ENCODE assay signal across 15 cellular contexts in the genomic region with DNA sequence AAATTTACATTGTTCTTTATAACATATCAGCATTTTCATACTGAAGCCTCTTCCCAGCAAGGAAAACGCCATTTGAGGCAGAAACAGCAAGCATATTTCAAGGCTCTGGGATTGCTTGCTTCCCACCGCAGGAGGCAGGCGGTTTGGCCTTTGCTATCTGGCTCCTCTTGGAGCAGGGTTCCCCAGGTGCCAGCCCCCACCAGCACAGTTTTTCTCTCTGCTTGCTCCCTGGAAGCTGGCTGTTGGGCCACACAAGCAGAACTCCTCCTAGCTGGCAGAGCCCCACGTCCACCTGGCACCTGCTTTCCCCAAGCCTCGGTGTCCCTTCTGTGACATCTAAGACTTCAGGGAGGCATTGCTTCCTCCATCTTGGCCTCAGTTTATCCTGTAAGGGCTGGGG. TPM values are rescaled to one million over a fixed set of nuclear protein-coding genes. Genes with fewer than 3 reads are reported as not detected.
A peak's percentile ranks its signal among the peaks of the same experiment; 100 is the strongest.
DNase-seq lines count a peak whose midpoint lies in the region; ATAC-seq lines count a peak whose summit lies in the region.
"Had no signal": no experiment of that assay in that cellular context is flagged by ENCODE, and none has a peak within 500 bp of the region (broad histone marks: within the 10 kb centered on the region; RNA-seq: fewer than 3 reads in every experiment).

No MANE protein-coding gene starts in this region.

- no peak overlapping the region for H3K4me3 Mint-ChIP-seq in activated naive CD8-positive, alpha-beta T cell
- H3K4me3 Mint-ChIP-seq in activated naive CD8-positive, alpha-beta T cell treated with anti-CD3 and anti-CD28 coated beads, Interleukin-2, amount 50 U/mL, for 24 hours, result no peak overlapping the region
- no peak overlapping the region for H3K4me3 Mint-ChIP-seq in activated T-helper 17 cell treated with anti-CD3 and anti-CD28 coated beads, Interleukin-2, amount 50 U/mL, for 72 hours
- H3K4me3 Mint-ChIP-seq in stimulated activated effector memory CD8-positive, alpha-beta T cell treated with anti-CD3 and anti-CD28 coated beads, Interleukin-12 subunit alpha, Interleukin-12 subunit beta, amount 100 ng/mL, for 72 hours, result peak overlapping the region; percentile 34

- H3K4me1 Mint-ChIP-seq in activated naive CD8-positive, alpha-beta T cell (ENCODE audit: low read depth), result peaks cover 81% of the 10 kb centered on the region
- peaks cover 85% of the 10 kb centered on the region for H3K4me1 Mint-ChIP-seq in activated naive CD8-positive, alpha-beta T cell treated with anti-CD3 and anti-CD28 coated beads, Interleukin-2, amount 50 U/mL, for 24 hours
- peaks cover 37% of the 10 kb centered on the region for H3K4me1 Mint-ChIP-seq in activated T-helper 17 cell treated with anti-CD3 and anti-CD28 coated beads, Interleukin-2, amount 50 U/mL, for 72 hours
- peaks cover 75% of the 10 kb centered on the region for H3K4me1 Mint-ChIP-seq in stimulated activated effector memory CD8-positive, alpha-beta T cell treated with anti-CD3 and anti-CD28 coated beads, Interleukin-12 subunit alpha, Interleukin-12 subunit beta, amount 100 ng/mL, for 72 hours

- H3K9me3 Mint-ChIP-seq in activated naive CD8-positive, alpha-beta T cell (ENCODE audit: low read depth), result no peaks in the 10 kb centered on the region
- no peaks in the 10 kb centered on the region for H3K9me3 Mint-ChIP-seq in activated naive CD8-positive, alpha-beta T cell treated with anti-CD3 and anti-CD28 coated beads, Interleukin-2, amount 50 U/mL, for 24 hours
- H3K9me3 Mint-ChIP-seq in activated T-helper 17 cell treated with anti-CD3 and anti-CD28 coated beads, Interleukin-2, amount 50 U/mL, for 72 hours, result no peaks in the 10 kb centered on the region
- H3K9me3 Mint-ChIP-seq in stimulated activated effector memory CD8-positive, alpha-beta T cell treated with anti-CD3 and anti-CD28 coated beads, Interleukin-12 subunit alpha, Interleukin-12 subunit beta, amount 100 ng/mL, for 72 hours, result no peaks in the 10 kb centered on the region

- H3K27ac Mint-ChIP-seq in activated naive CD8-positive, alpha-beta T cell, result peak overlapping the region; percentile 22
- H3K27ac Mint-ChIP-seq in activated naive CD8-positive, alpha-beta T cell treated with anti-CD3 and anti-CD28 coated beads, Interleukin-2, amount 50 U/mL, for 24 hours, result no peak overlapping the region
- H3K27ac Mint-ChIP-seq in activated T-helper 17 cell treated with anti-CD3 and anti-CD28 coated beads, Interleukin-2, amount 50 U/mL, for 72 hours, result peak overlapping the region; percentile 67
- peak overlapping the region; percentile 70 for H3K27ac Mint-ChIP-seq in stimulated activated effector memory CD8-positive, alpha-beta T cell treated with anti-CD3 and anti-CD28 coated beads, Interleukin-12 subunit alpha, Interleukin-12 subunit beta, amount 100 ng/mL, for 72 hours

- no peak for DNase-seq in activated naive CD8-positive, alpha-beta T cell treated with anti-CD3 and anti-CD28 coated beads, Interleukin-2, amount 50 U/mL, for 24 hours
- no peak for DNase-seq in left lobe of liver (ENCODE audit: low spot score)
- no peak for DNase-seq in stimulated activated effector memory CD8-positive, alpha-beta T cell treated with anti-CD3 and anti-CD28 coated beads, Interleukin-12 subunit alpha, Interleukin-12 subunit beta, amount 100 ng/mL, for 72 hours (ENCODE audit: low spot score in 2 of 2)
- no peak for DNase-seq in activated naive CD4-positive, alpha-beta T cell (lab: John Stamatoyannopoulos, UW)
- DNase-seq in SW 1271 (lab: John Stamatoyannopoulos, UW), result no peak
- DNase-seq: Kasumi-1, NCI-H1417 treated with DMSO at 0.1 percent for 48 hours, NCI-H2029, NCI-H2171 treated with DMSO at 0.1 percent for 48 hours, NCI-H774, Peyer's patch, SHP77 had no signal

- H3K27me3 Mint-ChIP-seq in activated naive CD8-positive, alpha-beta T cell, result no peaks in the 10 kb centered on the region
- no peaks in the 10 kb centered on the region for H3K27me3 Mint-ChIP-seq in activated naive CD8-positive, alpha-beta T cell treated with anti-CD3 and anti-CD28 coated beads, Interleukin-2, amount 50 U/mL, for 24 hours
- H3K27me3 Mint-ChIP-seq in activated T-helper 17 cell treated with anti-CD3 and anti-CD28 coated beads, Interleukin-2, amount 50 U/mL, for 72 hours, result no peaks in the 10 kb centered on the region

- peaks cover 3% of the 10 kb centered on the region for H3K36me3 Mint-ChIP-seq in activated naive CD8-positive, alpha-beta T cell
- H3K36me3 Mint-ChIP-seq in activated naive CD8-positive, alpha-beta T cell treated with anti-CD3 and anti-CD28 coated beads, Interleukin-2, amount 50 U/mL, for 24 hours (ENCODE audit: low read depth), result peaks cover 9% of the 10 kb centered on the region
- H3K36me3 Mint-ChIP-seq in activated T-helper 17 cell treated with anti-CD3 and anti-CD28 coated beads, Interleukin-2, amount 50 U/mL, for 72 hours (ENCODE audit: low read depth), result peaks cover 12% of the 10 kb centered on the region
- peaks cover 32% of the 10 kb centered on the region for H3K36me3 Mint-ChIP-seq in stimulated activated effector memory CD8-positive, alpha-beta T cell treated with anti-CD3 and anti-CD28 coated beads, Interleukin-12 subunit alpha, Interleukin-12 subunit beta, amount 100 ng/mL, for 72 hours

- ATAC-seq in activated naive CD8-positive, alpha-beta T cell treated with anti-CD3 and anti-CD28 coated beads, Interleukin-2, amount 50 U/mL, for 24 hours, result no peak
- no peak for ATAC-seq in activated T-helper 17 cell treated with anti-CD3 and anti-CD28 coated beads, Interleukin-2, amount 50 U/mL, for 72 hours (replicated peaks)
- ATAC-seq in left lobe of liver (peak; percentile 5), HG03108 (IDR thresholded peaks at IDR 0.05; ENCODE audit: unreplicated experiment) (no peak)
- ATAC-seq in stimulated activated effector memory CD8-positive, alpha-beta T cell treated with anti-CD3 and anti-CD28 coated beads, Interleukin-12 subunit alpha, Interleukin-12 subunit beta, amount 100 ng/mL, for 72 hours, result no peak

RNA-seq across cellular contexts. Expression of gene GATAD2A, which starts 16.7 kb away (rescaled TPM):
- 100 to 1,000 TPM in 1 of 2 donors, 10 to 100 TPM in 1; 88.0 to 160 TPM for total RNA-seq in activated T-helper 17 cell treated with anti-CD3 and anti-CD28 coated beads, Interleukin-2, amount 50 U/mL, for 72 hours
- total RNA-seq in left lobe of liver, result 36.1 TPM
